ENCODE assay signal across 13 cellular contexts in genomic region chr13:44967656-44968451, GRCh38. TPM values are rescaled to one million over a fixed set of nuclear protein-coding genes. Genes with fewer than 3 reads are reported as not detected.
DNase-seq lines count a peak whose midpoint lies in the region; ATAC-seq and TF ChIP-seq lines count a peak whose summit lies in the region.
"Had no signal": no experiment of that assay in that cellular context is flagged by ENCODE, and none has a peak within 500 bp of the region (broad histone marks: within the 10 kb centered on the region; RNA-seq: fewer than 3 reads in every experiment).

No MANE protein-coding gene starts in this region.

- TF ChIP-seq CTCF in left ventricle myocardium inferior (IDR thresholded peaks at IDR 0.05; ENCODE audit: borderline replicate concordance), result peak; percentile 26
- TF ChIP-seq CTCF in endodermal cell (conservative IDR thresholded peaks at IDR 0.05), result peak; percentile 21
- TF ChIP-seq CTCF in mucosa of descending colon (IDR thresholded peaks at IDR 0.05), result no peak
- no peak for TF ChIP-seq CTCF in vagina (IDR thresholded peaks at IDR 0.05)
- no peak for TF ChIP-seq CTCF in GM10266 (IDR thresholded peaks at IDR 0.05; ENCODE audit: control insufficient read depth, insufficient read depth, low read depth, missing control alignments)

- H3K27ac Mint-ChIP-seq in endodermal cell, result no peak overlapping the region
- H3K27ac Mint-ChIP-seq: stimulated activated memory B cell treated with anti-CD40 and anti-IgM and Interleukin-4, amounts not matched to agents 10 μg/mL and 1 μg/mL and 100 μg/mL, for 72 hours had no signal

- H3K9ac ChIP-seq in endodermal cell (ENCODE audit: extremely low read depth, low read length, poor library complexity, severe bottlenecking), result no peak overlapping the region

- H3K36me3 ChIP-seq in left ventricle myocardium inferior (peaks cover 30% of the 10 kb centered on the region), endodermal cell (ENCODE audit: control insufficient read depth, insufficient read depth, low read length) (peaks cover 56% of the 10 kb centered on the region), mucosa of descending colon (ENCODE audit: low read depth) (no peaks in the 10 kb centered on the region), vagina (peaks cover 0 to 24% of the 10 kb centered on the region in 2 donors)

- peaks cover 16% of the 10 kb centered on the region for H3K4me1 ChIP-seq in left ventricle myocardium inferior
- H3K4me1 ChIP-seq in endodermal cell (ENCODE audit: control insufficient read depth, insufficient read depth, low read length), result no peaks in the 10 kb centered on the region
- H3K4me1 ChIP-seq in mucosa of descending colon (ENCODE audit: low read depth), result peaks cover 7% of the 10 kb centered on the region
- H3K4me1 ChIP-seq in vagina, result peaks cover 4% of the 10 kb centered on the region
- H3K4me1 ChIP-seq: BE2C had no signal

- ATAC-seq in left ventricle myocardium superior (no peak), mucosa of descending colon (peak; percentile 52)
- ATAC-seq: stimulated activated memory B cell treated with anti-CD40 and anti-IgM and Interleukin-4, amounts not matched to agents 10 μg/mL and 1 μg/mL and 100 μg/mL, for 72 hours had no signal

- H3K9me3 Mint-ChIP-seq in endodermal cell, result peaks cover 24% of the 10 kb centered on the region
- H3K9me3 Mint-ChIP-seq: stimulated activated memory B cell treated with anti-CD40 and anti-IgM and Interleukin-4, amounts not matched to agents 10 μg/mL and 1 μg/mL and 100 μg/mL, for 72 hours had no signal

- peaks cover 48% of the 10 kb centered on the region for H3K36me3 Mint-ChIP-seq in endodermal cell (ENCODE audit: low read depth)

- H3K4me3 Mint-ChIP-seq in endodermal cell, result no peak overlapping the region
- H3K4me3 Mint-ChIP-seq: stimulated activated memory B cell treated with anti-CD40 and anti-IgM and Interleukin-4, amounts not matched to agents 10 μg/mL and 1 μg/mL and 100 μg/mL, for 72 hours had no signal

- WGBS in endodermal cell (ENCODE audit: insufficient coverage in 1 of 2, insufficient read length in 1 of 2), 2 experiments, result 95 to 100% methylated on average over 2 to 3 of the region's 3 CpGs

- H3K4me3 ChIP-seq in left ventricle myocardium inferior (no peak overlapping the region), endodermal cell (ENCODE audit: low read length) (no peak overlapping the region), mucosa of descending colon (no peak overlapping the region), vagina (no peak overlapping the region)

- intact Hi-C loops in left ventricle myocardium inferior (cut with micrococcal nuclease), result no loop called here
- intact Hi-C loops in left ventricle myocardium superior (cut with micrococcal nuclease), result loop anchor here (2.0 kb wide), 1 partner anchor 483 kb away; no protein-coding TSS in a partner anchor
- intact Hi-C loops in mucosa of descending colon (cut with DNase I, micrococcal nuclease), result no loop called here
- intact Hi-C loops in vagina (cut with DNase I), result loop anchor here (5.0 to 10.0 kb wide), 2 partner anchors 46 to 483 kb away; no protein-coding TSS in a partner anchor

- DNase-seq in left ventricle myocardium inferior, result no peak
- no peak for DNase-seq in left ventricle myocardium superior
- no peak for DNase-seq in endodermal cell
- no peak for DNase-seq in mucosa of descending colon
- DNase-seq in vagina (ENCODE audit: extremely low spot score in 2 of 2), result no peak
- no peak for DNase-seq in NCI-H146 (lab: John Stamatoyannopoulos, UW)
- no peak for DNase-seq in glomerular visceral epithelial cell (ENCODE audit: extremely low spot score)
- no peak for DNase-seq in GM10266 (ENCODE audit: extremely low spot score)
- DNase-seq: BE2C, hippocampal formation, Karpas-422 had no signal

- H3K9me3 ChIP-seq in left ventricle myocardium inferior (replicated peaks), result peaks cover 2% of the 10 kb centered on the region
- peaks cover 21% of the 10 kb centered on the region for H3K9me3 ChIP-seq in endodermal cell (ENCODE audit: control insufficient read depth, low read length)
- peaks cover 2% of the 10 kb centered on the region for H3K9me3 ChIP-seq in mucosa of descending colon
- no peaks in the 10 kb centered on the region for H3K9me3 ChIP-seq in vagina
- H3K9me3 ChIP-seq: BE2C had no signal

- H3K27ac ChIP-seq in left ventricle myocardium inferior (replicated peaks) (no peak overlapping the region), endodermal cell (ENCODE audit: low read depth, low read length) (no peak overlapping the region), vagina (peak overlapping the region; percentile 28)
- H3K27ac ChIP-seq: RWPE1 had no signal

- no peak for TF ChIP-seq POLR2A in vagina (IDR thresholded peaks at IDR 0.05)

- H3K27me3 ChIP-seq in left ventricle myocardium inferior (ENCODE audit: low read depth), result no peaks in the 10 kb centered on the region
- no peaks in the 10 kb centered on the region for H3K27me3 ChIP-seq in endodermal cell (ENCODE audit: control insufficient read depth, insufficient read depth, low read length, poor library complexity, severe bottlenecking)
- no peaks in the 10 kb centered on the region for H3K27me3 ChIP-seq in vagina
- H3K27me3 ChIP-seq: BE2C had no signal

- H3K27me3 Mint-ChIP-seq in endodermal cell (ENCODE audit: insufficient read depth), result no peaks in the 10 kb centered on the region
- H3K27me3 Mint-ChIP-seq: stimulated activated memory B cell treated with anti-CD40 and anti-IgM and Interleukin-4, amounts not matched to agents 10 μg/mL and 1 μg/mL and 100 μg/mL, for 72 hours had no signal

- H3K4me1 Mint-ChIP-seq in endodermal cell, result no peaks in the 10 kb centered on the region
- H3K4me1 Mint-ChIP-seq: stimulated activated memory B cell treated with anti-CD40 and anti-IgM and Interleukin-4, amounts not matched to agents 10 μg/mL and 1 μg/mL and 100 μg/mL, for 72 hours had no signal

RNA-seq across cellular contexts. Expression of gene NUFIP1, which starts 21.4 kb away (rescaled TPM):
- total RNA-seq in left ventricle myocardium inferior, result 3.1 TPM
- 2.9 TPM for total RNA-seq in left ventricle myocardium superior
- total RNA-seq in endodermal cell, result 10 to 100 TPM; 11.0 to 13.9 TPM
- 11.6 TPM for polyA plus RNA-seq in endodermal cell (2013, experiment 1 of 2)
- 10.0 TPM for polyA plus RNA-seq in endodermal cell (2013, experiment 2 of 2)
- 1 to 10 TPM; 1.5 to 3.9 (median 3.3) TPM for total RNA-seq in mucosa of descending colon
- 2.5 TPM for total RNA-seq in vagina

RNA-seq across cellular contexts. Expression of gene GPALPP1, which starts 21.5 kb away (rescaled TPM):
- total RNA-seq in left ventricle myocardium inferior (10.7 TPM), left ventricle myocardium superior (10.7 TPM), endodermal cell (10 to 100 TPM; 25.8 to 36.4 TPM), mucosa of descending colon (10 to 100 TPM; 19.2 to 23.5 (median 20.2) TPM), vagina (20.9 TPM)
- 28.6 TPM for polyA plus RNA-seq in endodermal cell (2013, experiment 1 of 2)
- polyA plus RNA-seq in endodermal cell (2013, experiment 2 of 2), result 29.2 TPM

Comparison
In these comparisons a context has a peak if more than half of its experiments do, and no peak if none do; other contexts are left out.
1. intact Hi-C loops: an anchor here in left ventricle myocardium superior (2.0 kb wide) and vagina (5.0 to 10.0 kb wide); none called in left ventricle myocardium inferior and mucosa of descending colon.
2. CTCF ChIP-seq: peak in left ventricle myocardium inferior (single experiment) and endodermal cell (single experiment); none in mucosa of descending colon (single experiment), vagina (0 of 3) and GM10266 (single experiment).